ENCODE assay signal across 11 cellular contexts in the genomic region with DNA sequence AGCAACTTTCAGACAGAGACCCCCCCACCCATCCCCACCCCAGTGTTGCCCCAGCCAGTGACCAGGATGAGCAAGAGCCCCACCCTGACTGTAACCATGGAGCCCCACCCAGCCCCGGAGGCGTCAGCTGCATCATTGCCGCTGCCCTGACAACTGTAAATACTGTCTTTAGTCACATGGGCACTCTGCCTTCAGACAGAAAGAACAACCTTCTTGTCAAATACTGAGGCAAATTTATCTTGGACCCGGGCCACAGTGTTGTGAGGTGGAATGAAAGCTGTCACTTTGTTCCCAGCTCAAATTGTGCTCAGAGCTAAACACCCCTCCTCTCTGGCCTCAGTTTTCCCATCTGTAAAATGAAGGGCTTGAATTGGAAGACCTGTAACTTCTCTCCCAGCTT. TPM values are rescaled to one million over a fixed set of nuclear protein-coding genes. Genes with fewer than 3 reads are reported as not detected.
DNase-seq lines count a peak whose midpoint lies in the region; ATAC-seq and TF ChIP-seq lines count a peak whose summit lies in the region.
"Had no signal": no experiment of that assay in that cellular context is flagged by ENCODE, and none has a peak within 500 bp of the region (broad histone marks: within the 10 kb centered on the region; RNA-seq: fewer than 3 reads in every experiment).

No MANE protein-coding gene starts in this region.

- peaks cover 40% of the 10 kb centered on the region for H3K4me1 Mint-ChIP-seq in chondrocyte (ENCODE audit: low read depth)

- H3K36me3 ChIP-seq in H7 (replicated peaks; ENCODE audit: control insufficient read depth, insufficient read depth, low read length): no peaks in the 10 kb centered on the region
- H3K36me3 ChIP-seq: esophagus muscularis mucosa, neutrophil had no signal

- no peaks in the 10 kb centered on the region for H3K36me3 Mint-ChIP-seq in chondrocyte (ENCODE audit: low read depth)

- no peaks in the 10 kb centered on the region; the same call in 1 of the 2 replicates for H3K27me3 ChIP-seq in H7 (ENCODE audit: control insufficient read depth, insufficient read depth, low read length)

- ATAC-seq in GM18520 (IDR thresholded peaks at IDR 0.05; ENCODE audit: unreplicated experiment): no peak

- no peak overlapping the region for H3K4me3 Mint-ChIP-seq in chondrocyte (ENCODE audit: unreplicated experiment)

- no peak for TF ChIP-seq CTCF in chondrocyte (IDR thresholded peaks at IDR 0.05)

- DNase-seq in DMS 273 (lab: John Stamatoyannopoulos, UW; ENCODE audit: unreplicated experiment): peak; percentile 25
- DNase-seq in DMS 273 treated with DMSO at 0.1 percent for 48 hours (lab: John Stamatoyannopoulos, UW): no peak
- DNase-seq in NCI-H345 (lab: John Stamatoyannopoulos, UW): peak; percentile 84
- DNase-seq in chondrocyte (ENCODE audit: low spot score): no peak
- DNase-seq in posterior vena cava (ENCODE audit: low spot score): peak; percentile 86
- no peak for DNase-seq in H7
- DNase-seq in NCI-H2107 treated with DMSO at 0.1 percent for 48 hours (lab: John Stamatoyannopoulos, UW; ENCODE audit: unreplicated experiment): no peak

- peak overlapping the region; percentile 94 for H3K27ac Mint-ChIP-seq in chondrocyte (ENCODE audit: unreplicated experiment)

- no peak overlapping the region for H3K4me3 ChIP-seq in H7 (ENCODE audit: insufficient read depth, low read depth, low read length)
- H3K4me3 ChIP-seq: esophagus muscularis mucosa had no signal

- no peaks in the 10 kb centered on the region for H3K27me3 Mint-ChIP-seq in chondrocyte (ENCODE audit: low read depth)

- H3K9me3 Mint-ChIP-seq in chondrocyte (ENCODE audit: low read depth): no peaks in the 10 kb centered on the region

- intact Hi-C loops in posterior vena cava (cut with DNase I): no loop called here

RNA-seq across cellular contexts. Expression of a gene that starts 23.8 kb away (rescaled TPM):
- total RNA-seq in chondrocyte (4.3 to 4.6 TPM (median 4.4 TPM) in 3 replicates), posterior vena cava (1 to 10 TPM; 2.7 to 3.5 TPM)
- total RNA-seq in H7 (2014; rRNA removed; shearing (Covaris generic)): 9.1 and 9.3 TPM in 2 replicates

RNA-seq across cellular contexts. Expression of a gene that starts 24.0 kb away (rescaled TPM):
- 37.7 to 40.5 TPM (median 39.9 TPM) in 3 replicates for total RNA-seq in chondrocyte
- total RNA-seq in posterior vena cava: 10 to 100 TPM; 31.6 to 35.7 TPM
- 59.2 and 60.8 TPM in 2 replicates for total RNA-seq in H7 (2014; rRNA removed; shearing (Covaris generic))

RNA-seq across cellular contexts. Expression of a gene that starts 40.5 kb away (rescaled TPM):
- total RNA-seq in chondrocyte (2.9 to 14.6 TPM (median 13.0 TPM) in 3 replicates), posterior vena cava (under 1 TPM in 1 of 2 donors, not detected in 1; 0.24 TPM)
- 116 and 174 TPM in 2 replicates for total RNA-seq in H7 (2014; rRNA removed; shearing (Covaris generic))
- total RNA-seq: OCI-LY7 had no signal

RNA-seq across cellular contexts. Expression of a gene that starts 51.1 kb away (rescaled TPM):
- total RNA-seq in chondrocyte (56.8 to 60.2 TPM (median 58.9 TPM) in 3 replicates), posterior vena cava (10 to 100 TPM; 42.2 to 48.1 TPM)
- total RNA-seq in H7 (2014; rRNA removed; shearing (Covaris generic)): 23.5 and 40.5 TPM in 2 replicates

Comparison
In these comparisons a context has a peak if more than half of its experiments do, and no peak if none do; other contexts are left out.
1. DNase-seq: peak in DMS 273 (single experiment), NCI-H345 (single experiment) and posterior vena cava (single experiment); none in DMS 273 treated with DMSO at 0.1 percent for 48 hours (single experiment), chondrocyte (single experiment), H7 (single experiment) and NCI-H2107 treated with DMSO at 0.1 percent for 48 hours (single experiment).